1 cellular context compared by ENCODE assay signal in the genomic region with DNA sequence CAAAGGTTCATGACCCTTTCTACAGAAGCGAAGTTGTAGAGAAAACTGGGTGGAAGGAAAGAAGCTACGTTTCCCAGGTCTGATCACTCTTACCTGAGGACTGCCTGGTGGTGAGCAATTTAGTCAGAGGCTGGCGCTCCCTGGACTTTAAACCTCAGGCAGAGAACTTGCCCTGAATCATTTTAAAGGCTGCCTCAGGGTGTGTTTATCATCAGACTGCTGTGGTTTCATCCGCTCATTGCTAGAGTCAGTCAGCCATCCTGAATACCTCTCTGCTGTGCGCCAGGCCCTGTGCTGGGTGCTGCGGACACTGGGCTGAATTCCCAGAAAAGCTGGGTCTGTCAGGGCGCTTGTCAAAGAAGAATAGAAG.
TF ChIP-seq lines count a peak whose summit lies in the region.

No MANE protein-coding gene starts in this region.

TF ChIP-seq in WTC11, 78 proteins besides CTCF, POLR2A, EP300 and RAD21 (continued from another document):
- TF ChIP-seq, protein P1, sequence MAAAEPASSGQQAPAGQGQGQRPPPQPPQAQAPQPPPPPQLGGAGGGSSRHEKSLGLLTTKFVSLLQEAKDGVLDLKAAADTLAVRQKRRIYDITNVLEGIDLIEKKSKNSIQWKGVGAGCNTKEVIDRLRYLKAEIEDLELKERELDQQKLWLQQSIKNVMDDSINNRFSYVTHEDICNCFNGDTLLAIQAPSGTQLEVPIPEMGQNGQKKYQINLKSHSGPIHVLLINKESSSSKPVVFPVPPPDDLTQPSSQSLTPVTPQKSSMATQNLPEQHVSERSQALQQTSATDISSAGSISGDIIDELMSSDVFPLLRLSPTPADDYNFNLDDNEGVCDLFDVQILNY (CRISPR knock-in tag; IDR thresholded peaks at IDR 0.05): no peak
- no peak for TF ChIP-seq ZNF263 (CRISPR knock-in tag; IDR thresholded peaks at IDR 0.05; ENCODE audit: low read depth)
- no peak for TF ChIP-seq FOXP4 (CRISPR knock-in tag; IDR thresholded peaks at IDR 0.05)
- no peak for TF ChIP-seq IRF2 (CRISPR knock-in tag; IDR thresholded peaks at IDR 0.05; ENCODE audit: borderline replicate concordance, low read depth)
- TF ChIP-seq STAT6 (CRISPR knock-in tag; conservative IDR thresholded peaks at IDR 0.05; ENCODE audit: low read depth): no peak
- no peak for TF ChIP-seq GRHL2 (CRISPR knock-in tag; IDR thresholded peaks at IDR 0.05; ENCODE audit: insufficient replicate concordance, severe bottlenecking)
- no peak for TF ChIP-seq ZNF396 (CRISPR knock-in tag; IDR thresholded peaks at IDR 0.05; ENCODE audit: borderline replicate concordance)
- TF ChIP-seq, protein P2, sequence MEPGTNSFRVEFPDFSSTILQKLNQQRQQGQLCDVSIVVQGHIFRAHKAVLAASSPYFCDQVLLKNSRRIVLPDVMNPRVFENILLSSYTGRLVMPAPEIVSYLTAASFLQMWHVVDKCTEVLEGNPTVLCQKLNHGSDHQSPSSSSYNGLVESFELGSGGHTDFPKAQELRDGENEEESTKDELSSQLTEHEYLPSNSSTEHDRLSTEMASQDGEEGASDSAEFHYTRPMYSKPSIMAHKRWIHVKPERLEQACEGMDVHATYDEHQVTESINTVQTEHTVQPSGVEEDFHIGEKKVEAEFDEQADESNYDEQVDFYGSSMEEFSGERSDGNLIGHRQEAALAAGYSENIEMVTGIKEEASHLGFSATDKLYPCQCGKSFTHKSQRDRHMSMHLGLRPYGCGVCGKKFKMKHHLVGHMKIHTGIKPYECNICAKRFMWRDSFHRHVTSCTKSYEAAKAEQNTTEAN (CRISPR knock-in tag; IDR thresholded peaks at IDR 0.05): no peak
- TF ChIP-seq TP53 (CRISPR knock-in tag; IDR thresholded peaks at IDR 0.05): no peak
- no peak for TF ChIP-seq ZMAT4 (CRISPR knock-in tag; IDR thresholded peaks at IDR 0.05)
- TF ChIP-seq NR1H2 (CRISPR knock-in tag; IDR thresholded peaks at IDR 0.05): no peak
- no peak for TF ChIP-seq OVOL2 (CRISPR knock-in tag; IDR thresholded peaks at IDR 0.05; ENCODE audit: borderline replicate concordance)
- TF ChIP-seq, protein P3, sequence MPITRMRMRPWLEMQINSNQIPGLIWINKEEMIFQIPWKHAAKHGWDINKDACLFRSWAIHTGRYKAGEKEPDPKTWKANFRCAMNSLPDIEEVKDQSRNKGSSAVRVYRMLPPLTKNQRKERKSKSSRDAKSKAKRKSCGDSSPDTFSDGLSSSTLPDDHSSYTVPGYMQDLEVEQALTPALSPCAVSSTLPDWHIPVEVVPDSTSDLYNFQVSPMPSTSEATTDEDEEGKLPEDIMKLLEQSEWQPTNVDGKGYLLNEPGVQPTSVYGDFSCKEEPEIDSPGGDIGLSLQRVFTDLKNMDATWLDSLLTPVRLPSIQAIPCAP (CRISPR knock-in tag; IDR thresholded peaks at IDR 0.05): no peak
